In the genomic region with DNA sequence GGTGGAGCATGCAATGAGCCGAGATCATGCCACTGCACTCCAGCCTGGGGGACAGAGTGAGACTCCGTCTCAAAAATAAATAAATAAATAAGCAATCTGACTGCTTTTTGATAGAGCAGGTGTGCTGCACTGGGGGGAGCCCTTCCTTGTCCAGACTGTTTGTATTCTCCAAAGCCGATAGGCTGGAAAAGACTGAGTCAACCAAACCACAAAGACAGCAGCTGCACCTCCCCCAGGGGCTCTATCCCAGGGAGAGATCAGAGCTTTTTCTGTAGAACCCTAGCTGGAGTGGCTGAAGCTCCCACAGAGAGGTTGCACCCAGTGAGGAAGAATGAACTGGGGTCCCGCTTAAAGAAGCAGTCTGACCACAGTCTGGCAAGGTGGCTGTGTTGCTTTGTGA, we compare ENCODE assay signal across 19 cellular contexts. TPM values are rescaled to one million over a fixed set of nuclear protein-coding genes. Genes with fewer than 3 reads are reported as not detected.
"Had no signal": no experiment of that assay in that cellular context is flagged by ENCODE, and none has a peak within 500 bp of the region (broad histone marks: within the 10 kb centered on the region; RNA-seq: fewer than 3 reads in every experiment).

No MANE protein-coding gene starts in this region.

- H3K4me3 ChIP-seq: ascending aorta, cardiac muscle cell, esophagus squamous epithelium, heart left ventricle, suprapubic skin, upper lobe of left lung had no signal

- DNase-seq: activated CD4-positive, alpha-beta T cell treated with anti-CD3 and anti-CD28 coated beads, Interleukin-2, amount 10 ng/mL, durations not matched to agents 24 days and 14 days; activated naive CD4-positive, alpha-beta T cell; esophagus squamous epithelium; foreskin fibroblast; heart left ventricle; stimulated activated CD4-positive, alpha-beta T cell treated with anti-CD3 and anti-CD28 coated beads, Interleukin-12 subunit alpha, Interleukin-12 subunit beta, amount 100 ng/mL, for 4 hours; stimulated activated naive CD8-positive, alpha-beta T cell treated with anti-CD3 and anti-CD28 coated beads, Interleukin-15, Interleukin-2, amounts not matched to agents 100 U/mL and 50 U/mL, for 24 hours; upper lobe of left lung had no signal

- H3K36me3 ChIP-seq: ascending aorta, cardiac muscle cell, esophagus squamous epithelium, heart left ventricle, suprapubic skin, upper lobe of left lung had no signal

- H3K27me3 ChIP-seq: ascending aorta, cardiac muscle cell had no signal

- H3K4me1 ChIP-seq: ascending aorta, esophagus squamous epithelium, heart left ventricle, suprapubic skin, upper lobe of left lung had no signal

- H3K4me3 Mint-ChIP-seq: activated CD4-positive, alpha-beta T cell treated with anti-CD3 and anti-CD28 coated beads, Interleukin-2, amount 10 ng/mL, durations not matched to agents 24 days and 14 days; activated T-helper 1 cell treated with anti-CD3 and anti-CD28 coated beads, Interleukin-12 subunit alpha, Interleukin-12 subunit beta, Interleukin-2, Interleukin-4 antibody, amounts not matched to agents 30 ng/mL and 10 ng/mL and 1 ng/mL, durations not matched to agents 14 hours and 24 hours and 36 hours; WTC11 had no signal

- ATAC-seq: heart left ventricle; left lobe of liver; sciatic nerve; stimulated activated naive CD8-positive, alpha-beta T cell treated with anti-CD3 and anti-CD28 coated beads, Interleukin-15, Interleukin-2, amounts not matched to agents 100 U/mL and 50 U/mL, for 24 hours; WTC11 had no signal

- H3K27ac ChIP-seq: ascending aorta, cardiac muscle cell, esophagus squamous epithelium, heart left ventricle, suprapubic skin, upper lobe of left lung had no signal

- FAIRE-seq: islet of Langerhans had no signal

- H3K4me1 Mint-ChIP-seq: WTC11 had no signal

- H3K27ac Mint-ChIP-seq: activated CD4-positive, alpha-beta T cell treated with anti-CD3 and anti-CD28 coated beads, Interleukin-2, amount 10 ng/mL, durations not matched to agents 24 days and 14 days; activated T-helper 1 cell treated with anti-CD3 and anti-CD28 coated beads, Interleukin-12 subunit alpha, Interleukin-12 subunit beta, Interleukin-2, Interleukin-4 antibody, amounts not matched to agents 30 ng/mL and 10 ng/mL and 1 ng/mL, durations not matched to agents 14 hours and 24 hours and 36 hours; WTC11 had no signal

RNA-seq across cellular contexts. Expression of a gene that starts 45.8 kb away (rescaled TPM):
- total RNA-seq: activated CD4-positive, alpha-beta T cell treated with anti-CD3 and anti-CD28 coated beads, Interleukin-2, amount 10 ng/mL, durations not matched to agents 24 days and 14 days; activated T-helper 1 cell treated with anti-CD3 and anti-CD28 coated beads, Interleukin-12 subunit alpha, Interleukin-12 subunit beta, Interleukin-2, Interleukin-4 antibody, amounts not matched to agents 30 ng/mL and 10 ng/mL and 1 ng/mL, durations not matched to agents 14 hours and 24 hours and 36 hours; ascending aorta; cardiac muscle cell; esophagus squamous epithelium; heart left ventricle; left lobe of liver; osteoblast; pulmonary artery endothelial cell; sciatic nerve; suprapubic skin; upper lobe of left lung; WTC11 had no signal
- polyA plus RNA-seq: cardiac muscle cell, heart left ventricle, neural cell had no signal
